8 cellular contexts compared by ENCODE assay signal in genomic region chr19:51690359-51691121, GRCh38. TPM values are rescaled to one million over a fixed set of nuclear protein-coding genes. Genes with fewer than 3 reads are reported as not detected.
DNase-seq lines count a peak whose midpoint lies in the region; ATAC-seq and TF ChIP-seq lines count a peak whose summit lies in the region.
"Had no signal": no experiment of that assay in that cellular context is flagged by ENCODE, and none has a peak within 500 bp of the region (broad histone marks: within the 10 kb centered on the region; RNA-seq: fewer than 3 reads in every experiment).

No MANE protein-coding gene starts in this region.

- peak overlapping the region; percentile 94 for H3K27ac ChIP-seq in subcutaneous abdominal adipose tissue (ENCODE audit: low read depth, low read length)

- no peak for TF ChIP-seq CTCF in fibroblast of mammary gland (conservative IDR thresholded peaks at IDR 0.05; ENCODE audit: control insufficient read depth, insufficient read depth, low read depth, low read length)

- H3K4me3 Mint-ChIP-seq in activated T-helper 17 cell treated with anti-CD3 and anti-CD28 coated beads, Interleukin-2, amount 50 U/mL, for 72 hours = peak overlapping the region; percentile 87
- H3K4me3 Mint-ChIP-seq in naive B cell = peak overlapping the region; percentile 15 to 89 (median 64)

- H3K9me3 Mint-ChIP-seq in activated T-helper 17 cell treated with anti-CD3 and anti-CD28 coated beads, Interleukin-2, amount 50 U/mL, for 72 hours = no peaks in the 10 kb centered on the region
- no peaks in the 10 kb centered on the region for H3K9me3 Mint-ChIP-seq in naive B cell

- DNase-seq in HCEC 1CT (peak; percentile 48), NOMO-1 treated with DMSO at 0.1 percent for 48 hours (lab: John Stamatoyannopoulos, UW; ENCODE audit: unreplicated experiment) (peak; percentile 13), fibroblast of mammary gland (ENCODE audit: low read depth) (peak; percentile 60), naive B cell (peak; percentile 30)

- peaks cover 8 to 48% (median 44%) of the 10 kb centered on the region in 5 donors for H3K4me1 ChIP-seq in subcutaneous abdominal adipose tissue (ENCODE audit: control insufficient read depth in 5 of 5, insufficient read depth in 5 of 5, low read length in 5 of 5)

- peaks cover 20% of the 10 kb centered on the region for H3K4me1 Mint-ChIP-seq in activated T-helper 17 cell treated with anti-CD3 and anti-CD28 coated beads, Interleukin-2, amount 50 U/mL, for 72 hours
- peaks cover 16 to 32% (median 24%) of the 10 kb centered on the region in 3 donors for H3K4me1 Mint-ChIP-seq in naive B cell

- peak overlapping the region; percentile 48 to 96 (median 84) for H3K9ac ChIP-seq in subcutaneous abdominal adipose tissue (ENCODE audit: low read length in 5 of 5)

- H3K4me3 ChIP-seq in fibroblast of mammary gland (ENCODE audit: control insufficient read depth, low read depth, low read length) (peak overlapping the region; percentile 86), subcutaneous abdominal adipose tissue (ENCODE audit: low read depth in 1 of 5, low read length in 5 of 5) (peak overlapping the region; percentile 67 to 91 (median 81))

- ATAC-seq in activated T-helper 17 cell treated with anti-CD3 and anti-CD28 coated beads, Interleukin-2, amount 50 U/mL, for 72 hours (replicated peaks) = peak; percentile 83
- ATAC-seq in naive B cell (ENCODE audit: low read depth in 2 of 2) (peak; percentile 78 to 82), HG02840 (IDR thresholded peaks at IDR 0.05; ENCODE audit: low FRiP score, unreplicated experiment) (no peak)

- peaks cover 11% of the 10 kb centered on the region for H3K36me3 Mint-ChIP-seq in activated T-helper 17 cell treated with anti-CD3 and anti-CD28 coated beads, Interleukin-2, amount 50 U/mL, for 72 hours (ENCODE audit: low read depth)
- peaks cover 0 to 20% of the 10 kb centered on the region in 2 donors for H3K36me3 Mint-ChIP-seq in naive B cell

- peak overlapping the region; percentile 94 for H3K27ac Mint-ChIP-seq in activated T-helper 17 cell treated with anti-CD3 and anti-CD28 coated beads, Interleukin-2, amount 50 U/mL, for 72 hours
- peak overlapping the region in 2 of 6 donors; percentile 41 to 84 for H3K27ac Mint-ChIP-seq in naive B cell

- no peaks in the 10 kb centered on the region for H3K9me3 ChIP-seq in subcutaneous abdominal adipose tissue (ENCODE audit: control insufficient read depth in 5 of 5, low read length in 5 of 5)

- no peaks in the 10 kb centered on the region for H3K27me3 Mint-ChIP-seq in activated T-helper 17 cell treated with anti-CD3 and anti-CD28 coated beads, Interleukin-2, amount 50 U/mL, for 72 hours
- H3K27me3 Mint-ChIP-seq in naive B cell = peaks cover 40 to 86% (median 85%) of the 10 kb centered on the region in 3 donors

- no peaks in the 10 kb centered on the region for H3K27me3 ChIP-seq in subcutaneous abdominal adipose tissue (ENCODE audit: control insufficient read depth in 5 of 5, insufficient read depth in 4 of 5, low read length in 5 of 5)

- peaks cover 0 to 27% (median 15%) of the 10 kb centered on the region in 5 donors for H3K36me3 ChIP-seq in subcutaneous abdominal adipose tissue (ENCODE audit: control insufficient read depth in 5 of 5, insufficient read depth in 5 of 5, low read length in 5 of 5)

RNA-seq across cellular contexts. Expression of gene SPACA6, which starts 2.6 kb away (rescaled TPM):
- 10 to 100 TPM in 1 of 2 donors, 1 to 10 TPM in 1; 3.2 to 18.3 TPM for total RNA-seq in activated T-helper 17 cell treated with anti-CD3 and anti-CD28 coated beads, Interleukin-2, amount 50 U/mL, for 72 hours
- 1 to 10 TPM in 5 of 6 donors, under 1 TPM in 1; 0.85 to 6.8 (median 3.6) TPM for polyA plus RNA-seq in naive B cell (ENCODE audit: low read depth in 6 of 6)

RNA-seq across cellular contexts. Expression of gene HAS1, which starts 33.3 kb away (rescaled TPM):
- not detected for total RNA-seq in activated T-helper 17 cell treated with anti-CD3 and anti-CD28 coated beads, Interleukin-2, amount 50 U/mL, for 72 hours
- polyA plus RNA-seq in naive B cell (ENCODE audit: low read depth in 6 of 6) = under 1 TPM in 1 of 6 donors, not detected in 5; 0.29 TPM
- total RNA-seq: pulmonary artery endothelial cell had no signal

RNA-seq across cellular contexts. Expression of gene SIGLEC14, which starts 43.9 kb away (rescaled TPM):
- not detected for total RNA-seq in activated T-helper 17 cell treated with anti-CD3 and anti-CD28 coated beads, Interleukin-2, amount 50 U/mL, for 72 hours
- 10 to 100 TPM; 14.3 to 27.2 (median 19.9) TPM for polyA plus RNA-seq in naive B cell (ENCODE audit: low read depth in 6 of 6)
- total RNA-seq: pulmonary artery endothelial cell had no signal
